Comparison of ENCODE assay signal across 15 cellular contexts in the genomic region with DNA sequence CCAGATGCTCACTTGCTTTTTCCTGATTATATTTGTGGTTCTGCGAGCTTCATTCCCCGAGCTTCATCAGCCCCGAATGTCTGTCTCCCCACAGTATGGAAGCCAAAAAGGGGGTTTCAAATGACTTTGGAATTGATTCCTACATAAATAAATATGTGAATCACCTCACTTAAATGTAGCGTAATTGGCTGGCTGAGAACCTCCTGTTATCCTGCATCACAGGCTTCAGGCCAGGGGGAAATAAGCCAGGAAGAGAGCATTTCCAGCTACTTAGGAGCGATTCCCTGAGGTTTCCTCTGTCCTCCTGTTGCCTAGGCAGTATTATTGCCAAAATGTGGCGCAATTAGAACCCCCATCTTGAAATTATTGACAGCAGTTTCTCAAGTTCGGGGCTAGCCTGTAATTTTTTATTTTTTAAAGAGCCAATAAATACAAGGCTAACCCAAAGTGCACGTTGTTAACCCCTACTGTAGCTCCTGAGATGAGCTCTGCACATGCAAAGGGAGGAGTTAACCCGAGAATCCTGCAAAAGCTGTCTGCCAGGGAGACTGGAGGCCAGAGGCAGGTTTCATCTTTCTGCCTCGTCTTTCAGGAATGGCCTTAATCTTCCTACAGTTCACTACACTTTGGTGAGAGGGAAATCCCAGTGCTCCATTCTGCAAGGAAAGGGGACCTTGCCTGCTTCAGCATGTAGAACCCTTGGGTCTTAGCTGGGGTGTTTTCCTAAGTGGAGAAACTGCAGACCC.
DNase-seq lines count a peak whose midpoint lies in the region; ATAC-seq and TF ChIP-seq lines count a peak whose summit lies in the region.
"Had no signal": no experiment of that assay in that cellular context is flagged by ENCODE, and none has a peak within 500 bp of the region (broad histone marks: within the 10 kb centered on the region; RNA-seq: fewer than 3 reads in every experiment).

No MANE protein-coding gene starts in this region.

- no TSS peak for BruUV-seq in MCF 10A (replicated peaks; lab: Mats Ljungman, UMichigan)

- no peaks in the 10 kb centered on the region for H3K27me3 Mint-ChIP-seq in MCF 10A (ENCODE audit: insufficient read depth, unreplicated experiment)
- peaks cover 5% of the 10 kb centered on the region for H3K27me3 Mint-ChIP-seq in activated CD8-positive, alpha-beta T cell treated with anti-CD3 and anti-CD28 coated beads for 36 hours

- no peaks in the 10 kb centered on the region for H3K9me3 Mint-ChIP-seq in MCF 10A (ENCODE audit: unreplicated experiment)
- H3K9me3 Mint-ChIP-seq in activated CD8-positive, alpha-beta T cell treated with anti-CD3 and anti-CD28 coated beads for 36 hours = no peaks in the 10 kb centered on the region
- H3K9me3 Mint-ChIP-seq: T-helper 1 cell treated with Interleukin-12 subunit alpha and Interleukin-12 subunit beta and Interleukin-4 antibody, amounts not matched to agents 30 μg/mL and 1 μg/mL, for 36 hours had no signal

- H3K27me3 ChIP-seq in breast epithelium (no peaks in the 10 kb centered on the region), left lung (no peaks in the 10 kb centered on the region), transverse colon (no peaks in the 10 kb centered on the region)

- in situ Hi-C loops in transverse colon (cut with MboI; ENCODE audit: low pct_ligation_motif_present in 1 of 4, low pct_unique_long_range_greater_than_20kb in 1 of 4, low sequenced_read_pairs in 3 of 4) = loop anchor here in 3 of 4 donors (25.0 kb wide), 5 partner anchors 623 to 1198 kb away; no protein-coding TSS in a partner anchor

- H3K4me1 ChIP-seq in breast epithelium (no peaks in the 10 kb centered on the region), left lung (no peaks in the 10 kb centered on the region), transverse colon (peaks cover 0 to 8% (median 2%) of the 10 kb centered on the region in 4 donors)
- H3K4me1 ChIP-seq: foreskin keratinocyte had no signal

- DNase-seq in breast epithelium (ENCODE audit: low spot score in 2 of 2) = peak in 1 of 2 donors; percentile 69
- no peak for DNase-seq in MCF 10A (ENCODE audit: unreplicated experiment)
- DNase-seq in dermis blood vessel endothelial cell = peak; percentile 90
- DNase-seq in left lung = no peak
- peak; percentile 52 for DNase-seq in transverse colon
- DNase-seq in activated gamma-delta T cell (lab: John Stamatoyannopoulos, UW) = no peak
- DNase-seq in activated CD8-positive, alpha-beta T cell treated with anti-CD3 and anti-CD28 coated beads for 36 hours = no peak
- DNase-seq: activated effector memory CD4-positive, alpha-beta T cell treated with anti-CD3 and anti-CD28 coated beads, Interleukin-2, amount 50 U/mL, for 16 hours; cerebellar nuclear complex; foreskin keratinocyte; naive thymus-derived CD8-positive, alpha-beta T cell; NCI-H1417 had no signal

- H3K27ac ChIP-seq in breast epithelium (peak overlapping the region; percentile 50 to 65), left lung (no peak overlapping the region), transverse colon (peak overlapping the region; percentile 16 to 66 (median 47))
- H3K27ac ChIP-seq: foreskin keratinocyte had no signal

- H3K4me1 Mint-ChIP-seq in MCF 10A (ENCODE audit: insufficient read depth, unreplicated experiment) = no peaks in the 10 kb centered on the region
- H3K4me1 Mint-ChIP-seq in activated CD8-positive, alpha-beta T cell treated with anti-CD3 and anti-CD28 coated beads for 36 hours (ENCODE audit: low read depth) = no peaks in the 10 kb centered on the region
- H3K4me1 Mint-ChIP-seq: naive thymus-derived CD8-positive, alpha-beta T cell had no signal

- intact Hi-C loops in breast epithelium (cut with DNase I; ENCODE audit: low total_unique reads) = no loop called here
- intact Hi-C loops in MCF 10A (cut with micrococcal nuclease) = loop anchor here (10.0 kb wide), 2 partner anchors 185 to 1655 kb away; no protein-coding TSS in a partner anchor
- intact Hi-C loops in left lung (cut with DNase I) = loop anchor here in 1 of 2 donors (10.0 kb wide), 1 partner anchor 705 kb away; no protein-coding TSS in a partner anchor
- intact Hi-C loops in transverse colon (cut with DNase I; ENCODE audit: low total_unique reads) = loop anchor here (10.0 kb wide), 1 partner anchor 145 kb away; a partner anchor contains a TSS
- intact Hi-C loops in activated CD8-positive, alpha-beta T cell treated with anti-CD3 and anti-CD28 coated beads for 36 hours (cut with micrococcal nuclease) = no loop called here

- POLR2A ChIA-PET in MCF 10A (lab: Yijun Ruan, JAX) = no interaction called here
- POLR2A ChIA-PET in activated CD8-positive, alpha-beta T cell treated with anti-CD3 and anti-CD28 coated beads for 36 hours (lab: Charles Lee) = no interaction called here

- H3K9me3 ChIP-seq in breast epithelium = no peaks in the 10 kb centered on the region
- H3K9me3 ChIP-seq in left lung = no peaks in the 10 kb centered on the region
- no peaks in the 10 kb centered on the region for H3K9me3 ChIP-seq in transverse colon

- H3K36me3 Mint-ChIP-seq in MCF 10A (ENCODE audit: insufficient read depth, unreplicated experiment) = no peaks in the 10 kb centered on the region
- H3K36me3 Mint-ChIP-seq in activated CD8-positive, alpha-beta T cell treated with anti-CD3 and anti-CD28 coated beads for 36 hours (ENCODE audit: low read depth) = no peaks in the 10 kb centered on the region
- H3K36me3 Mint-ChIP-seq: naive thymus-derived CD8-positive, alpha-beta T cell had no signal

- no peak overlapping the region for H3K4me3 Mint-ChIP-seq in MCF 10A (ENCODE audit: unreplicated experiment)
- no peak overlapping the region for H3K4me3 Mint-ChIP-seq in activated CD8-positive, alpha-beta T cell treated with anti-CD3 and anti-CD28 coated beads for 36 hours
- H3K4me3 Mint-ChIP-seq: naive thymus-derived CD8-positive, alpha-beta T cell; T-helper 1 cell treated with Interleukin-12 subunit alpha and Interleukin-12 subunit beta and Interleukin-4 antibody, amounts not matched to agents 30 μg/mL and 1 μg/mL, for 36 hours had no signal

- ATAC-seq in left lung = peak; percentile 57
- ATAC-seq in activated CD8-positive, alpha-beta T cell treated with anti-CD3 and anti-CD28 coated beads for 36 hours = no peak
- ATAC-seq in GM19035 (IDR thresholded peaks at IDR 0.05; ENCODE audit: unreplicated experiment) = no peak
- ATAC-seq: foreskin keratinocyte; naive thymus-derived CD8-positive, alpha-beta T cell; Panc1 had no signal

- TF ChIP-seq CTCF in breast epithelium (IDR thresholded peaks at IDR 0.05) = no peak
- TF ChIP-seq CTCF in MCF 10A (IDR thresholded peaks at IDR 0.05; ENCODE audit: unreplicated experiment) = no peak
- TF ChIP-seq CTCF in left lung (IDR thresholded peaks at IDR 0.05) = no peak
- TF ChIP-seq CTCF in transverse colon (IDR thresholded peaks at IDR 0.05) = no peak
- no peak for TF ChIP-seq CTCF in activated CD8-positive, alpha-beta T cell treated with anti-CD3 and anti-CD28 coated beads for 36 hours (IDR thresholded peaks at IDR 0.05)

- H3K36me3 ChIP-seq in breast epithelium (no peaks in the 10 kb centered on the region), left lung (peaks cover 0 to 51% of the 10 kb centered on the region in 2 donors), transverse colon (no peaks in the 10 kb centered on the region)

- no peak for TF ChIP-seq EP300 in transverse colon (IDR thresholded peaks at IDR 0.05; ENCODE audit: low read depth)

- 46 to 48% methylated on average over 4 to 10 of the region's 10 CpGs for WGBS in transverse colon (ENCODE audit: low coverage in 1 of 2), 2 donors

- TF ChIP-seq POLR2A in breast epithelium (IDR thresholded peaks at IDR 0.05) = no peak
- no peak for TF ChIP-seq POLR2A in transverse colon (IDR thresholded peaks at IDR 0.05)

- CTCF ChIA-PET in MCF 10A (lab: Yijun Ruan, JAX) = interaction anchor here (0.5 to 2.0 kb wide), 7 partner anchors 9 to 1747 kb away, joined by 3 to 6 read pairs (median 4); no protein-coding TSS in a partner anchor
- CTCF ChIA-PET in activated CD8-positive, alpha-beta T cell treated with anti-CD3 and anti-CD28 coated beads for 36 hours (lab: Charles Lee) = no interaction called here

- H3K27ac Mint-ChIP-seq in MCF 10A (ENCODE audit: low read depth, unreplicated experiment) = no peak overlapping the region
- no peak overlapping the region for H3K27ac Mint-ChIP-seq in activated CD8-positive, alpha-beta T cell treated with anti-CD3 and anti-CD28 coated beads for 36 hours
- H3K27ac Mint-ChIP-seq: naive thymus-derived CD8-positive, alpha-beta T cell; T-helper 1 cell treated with Interleukin-12 subunit alpha and Interleukin-12 subunit beta and Interleukin-4 antibody, amounts not matched to agents 30 μg/mL and 1 μg/mL, for 36 hours had no signal

- H3K4me3 ChIP-seq in breast epithelium (peak overlapping the region in 1 of 3 donors; percentile 27), left lung (no peak overlapping the region), transverse colon (no peak overlapping the region)

Comparison
In these comparisons a context has a peak if more than half of its experiments do, and no peak if none do; other contexts are left out.
1. intact Hi-C loops: an anchor here in MCF 10A (10.0 kb wide) and transverse colon (10.0 kb wide); none called in breast epithelium and activated CD8-positive, alpha-beta T cell treated with anti-CD3 and anti-CD28 coated beads for 36 hours.
2. DNase-seq: peak in dermis blood vessel endothelial cell (single experiment) and transverse colon (single experiment); none in MCF 10A (single experiment), left lung (0 of 2), activated gamma-delta T cell (single experiment) and activated CD8-positive, alpha-beta T cell treated with anti-CD3 and anti-CD28 coated beads for 36 hours (single experiment).
3. H3K27ac ChIP-seq: peak in breast epithelium (2 of 2) and transverse colon (4 of 4); none in left lung (0 of 2).